ENCODE assay signal across 8 cellular contexts in genomic region chr11:71929491-71929890, GRCh38. TPM values are rescaled to one million over a fixed set of nuclear protein-coding genes. Genes with fewer than 3 reads are reported as not detected.
DNase-seq lines count a peak whose midpoint lies in the region; ATAC-seq and TF ChIP-seq lines count a peak whose summit lies in the region.

No MANE protein-coding gene starts in this region.

- TF ChIP-seq EP300 in tibial nerve (IDR thresholded peaks at IDR 0.05): no peak

- H3K9me3 ChIP-seq in lower lobe of right lung: no peaks in the 10 kb centered on the region
- H3K9me3 ChIP-seq in tibial nerve: no peaks in the 10 kb centered on the region

- peaks cover 56% of the 10 kb centered on the region for H3K4me1 Mint-ChIP-seq in activated T-cell treated with anti-CD3 and anti-CD28 coated beads, Interleukin-2, amount 50 U/mL, for 72 hours (ENCODE audit: low read depth)

- no peaks in the 10 kb centered on the region for H3K27me3 Mint-ChIP-seq in activated T-cell treated with anti-CD3 and anti-CD28 coated beads, Interleukin-2, amount 50 U/mL, for 72 hours (ENCODE audit: low read depth)

- in situ Hi-C loops in astrocyte of the cerebellum (cut with HindIII; ENCODE audit: low sequenced_read_pairs): no loop called here

- no peaks in the 10 kb centered on the region for H3K9me3 Mint-ChIP-seq in activated T-cell treated with anti-CD3 and anti-CD28 coated beads, Interleukin-2, amount 50 U/mL, for 72 hours

- TF ChIP-seq POLR2A in tibial nerve (IDR thresholded peaks at IDR 0.05): no peak

- peak overlapping the region; percentile 99 for H3K4me3 Mint-ChIP-seq in activated T-cell treated with anti-CD3 and anti-CD28 coated beads, Interleukin-2, amount 50 U/mL, for 72 hours

- peaks cover 11 to 14% of the 10 kb centered on the region in 2 donors for H3K36me3 Mint-ChIP-seq in activated T-cell treated with anti-CD3 and anti-CD28 coated beads, Interleukin-2, amount 50 U/mL, for 72 hours (ENCODE audit: insufficient read depth in 2 of 2)

- no peak for TF ChIP-seq CTCF in astrocyte of the cerebellum (IDR thresholded peaks at IDR 0.05; ENCODE audit: low read depth, low read length, missing control alignments)
- TF ChIP-seq CTCF in lower lobe of right lung (IDR thresholded peaks at IDR 0.05): no peak
- no peak for TF ChIP-seq CTCF in tibial nerve (IDR thresholded peaks at IDR 0.05)

- H3K4me3 ChIP-seq in astrocyte of the cerebellum (ENCODE audit: low read depth, low read length) (peak overlapping the region; percentile 99), lower lobe of right lung (peak overlapping the region; percentile 98), tibial nerve (peak overlapping the region; percentile 73 to 94 (median 83))

- peak overlapping the region; percentile 100 for H3K27ac Mint-ChIP-seq in activated T-cell treated with anti-CD3 and anti-CD28 coated beads, Interleukin-2, amount 50 U/mL, for 72 hours

- no peaks in the 10 kb centered on the region for H3K36me3 ChIP-seq in lower lobe of right lung
- peaks cover 0 to 9% (median 0%) of the 10 kb centered on the region in 3 donors for H3K36me3 ChIP-seq in tibial nerve

- H3K4me1 ChIP-seq in lower lobe of right lung: peaks cover 40% of the 10 kb centered on the region
- H3K4me1 ChIP-seq in tibial nerve: peaks cover 0 to 55% (median 23%) of the 10 kb centered on the region in 4 donors

- 2 to 4% methylated on average over 6 of the region's 6 CpGs for WGBS in tibial nerve, 2 donors

- no peak for DNase-seq in activated T-cell treated with anti-CD3 and anti-CD28 coated beads, Interleukin-2, amount 50 U/mL, for 72 hours
- no peak for DNase-seq in activated T-cell treated with anti-CD3 and anti-CD28 coated beads, Interleukin-2, amount 50 U/mL, for 48 hours
- no peak for DNase-seq in astrocyte of the cerebellum (ENCODE audit: low read depth)
- DNase-seq in lower lobe of right lung: no peak
- DNase-seq in tibial nerve (ENCODE audit: low spot score in 2 of 2): no peak
- no peak for DNase-seq in COLO668 (lab: John Stamatoyannopoulos, UW; ENCODE audit: unreplicated experiment)
- no peak for DNase-seq in activated CD8-positive, alpha-beta memory T cell treated with anti-CD3 and anti-CD28 coated beads, Interleukin-2, amount 50 U/mL, for 4 hours
- no peak for DNase-seq in CD1c-positive myeloid dendritic cell (ENCODE audit: extremely low spot score)

- ATAC-seq in activated T-cell treated with anti-CD3 and anti-CD28 coated beads, Interleukin-2, amount 50 U/mL, for 72 hours (replicated peaks in 1 of 2): no peak
- ATAC-seq in lower lobe of right lung: no peak

- H3K27me3 ChIP-seq in lower lobe of right lung (ENCODE audit: low read depth) (no peaks in the 10 kb centered on the region), tibial nerve (no peaks in the 10 kb centered on the region)

- peak overlapping the region; percentile 96 for H3K27ac ChIP-seq in lower lobe of right lung
- peak overlapping the region in 2 of 4 donors; percentile 91 to 94 for H3K27ac ChIP-seq in tibial nerve

- intact Hi-C loops in lower lobe of right lung (cut with DNase I): no loop called here

RNA-seq across cellular contexts. Expression of gene RNF121, which starts 0.6 kb away (rescaled TPM):
- total RNA-seq in activated T-cell treated with anti-CD3 and anti-CD28 coated beads, Interleukin-2, amount 50 U/mL, for 72 hours: 10 to 100 TPM; 42.0 to 47.6 TPM
- total RNA-seq in lower lobe of right lung: 24.7 TPM
- 10 to 100 TPM; 17.2 to 29.4 (median 21.4) TPM for total RNA-seq in tibial nerve

RNA-seq across cellular contexts. Expression of gene XNDC1N, which starts 1.1 kb away (rescaled TPM):
- total RNA-seq in activated T-cell treated with anti-CD3 and anti-CD28 coated beads, Interleukin-2, amount 50 U/mL, for 72 hours: 10 to 100 TPM; 21.7 to 30.1 TPM
- total RNA-seq in lower lobe of right lung: 9.1 TPM
- total RNA-seq in tibial nerve: 10 to 100 TPM in 3 of 4 donors, 1 to 10 TPM in 1; 4.6 to 21.4 (median 15.7) TPM

RNA-seq across cellular contexts. Expression of gene DEFB131B, which starts 51.2 kb away (rescaled TPM):
- not detected for total RNA-seq in activated T-cell treated with anti-CD3 and anti-CD28 coated beads, Interleukin-2, amount 50 U/mL, for 72 hours
- total RNA-seq in lower lobe of right lung (not detected), tibial nerve (not detected)
